Comparison of ENCODE assay signal across 8 cellular contexts in the genomic region with DNA sequence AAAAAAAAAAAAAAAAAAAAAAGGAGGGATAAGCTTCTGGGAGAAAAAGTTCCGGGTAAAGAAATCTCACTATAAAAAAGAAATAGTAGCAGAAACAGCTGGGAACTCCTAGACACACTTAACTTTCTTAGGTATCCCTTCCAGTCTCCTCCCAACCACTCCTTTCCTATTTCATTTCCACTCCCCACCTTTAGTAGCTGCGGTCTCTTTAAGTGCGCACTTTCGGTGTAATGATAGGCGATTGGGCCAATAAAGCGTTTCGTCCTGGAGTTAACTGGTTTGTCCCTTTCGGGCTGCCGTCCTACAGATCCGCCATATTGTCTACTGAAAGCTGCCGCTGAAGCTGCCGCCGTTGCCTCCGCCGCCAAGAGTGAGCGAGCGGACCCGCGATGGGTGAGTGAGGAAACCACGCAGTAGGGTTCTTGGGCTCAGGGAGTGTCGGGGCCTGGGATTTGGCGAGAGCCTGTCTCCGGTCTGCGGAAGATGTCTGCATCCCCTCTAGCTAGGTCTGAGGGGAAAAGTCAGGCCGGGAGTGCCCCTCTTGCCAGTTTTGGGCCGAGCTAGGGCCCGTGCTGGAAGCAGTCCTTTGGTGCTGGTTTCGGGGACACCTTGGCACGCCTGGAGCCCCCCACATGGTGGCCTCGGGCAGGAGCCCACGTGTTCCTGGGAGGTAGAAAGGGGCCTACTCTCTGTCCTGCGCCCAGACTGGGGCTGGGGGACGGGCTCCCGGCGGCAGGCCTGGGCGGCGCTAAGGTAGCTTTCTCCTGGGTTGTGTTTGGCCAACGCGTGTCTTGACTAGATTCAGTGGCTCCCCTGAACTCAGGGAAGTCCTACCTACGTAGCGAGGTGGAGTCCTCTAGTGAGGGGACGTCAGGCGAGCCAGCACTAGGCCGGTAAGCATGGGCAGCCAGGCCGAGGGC. TPM values are rescaled to one million over a fixed set of nuclear protein-coding genes. Genes with fewer than 3 reads are reported as not detected.
DNase-seq lines count a peak whose midpoint lies in the region; ATAC-seq, FAIRE-seq and TF ChIP-seq lines count a peak whose summit lies in the region.

A gene (plus strand): TSS at position 315 of the 920 bp plus-strand sequence. CDS start 75 bp downstream, at position 390.

- no peak for FAIRE-seq in A549 (lab: Jason Lieb, UNC)

- no peaks in the 10 kb centered on the region for H3K9me3 ChIP-seq in A549

- H3K4me1 ChIP-seq in A549 = peaks cover 7% of the 10 kb centered on the region; the same call in 1 of the 3 replicates

- DNase-seq in A549 (ENCODE audit: low read depth in 1 of 2, low spot score in 1 of 2) (peak; percentile 67 to 96), NCI-H345 treated with DMSO at 0.1 percent for 48 hours (lab: John Stamatoyannopoulos, UW; ENCODE audit: unreplicated experiment) (peak; percentile 95), activated B cell treated with CpG ODN at 0.5 μM for 24 hours (peak; percentile 78), cardiac fibroblast (ENCODE audit: low read depth in 2 of 2) (peak; percentile 97 to 99), immature natural killer cell (peak; percentile 92), smooth muscle cell of the brain vasculature (ENCODE audit: low read depth, low spot score) (peak; percentile 87)

- peak within 1 kb of the TSS; percentile 98 for H3K27ac Mint-ChIP-seq in activated B cell treated with CpG ODN at 0.5 μM for 24 hours
- H3K27ac Mint-ChIP-seq in immature natural killer cell = peak within 1 kb of the TSS; percentile 96 to 100 (median 99)

- H3K4me3 Mint-ChIP-seq in activated B cell treated with CpG ODN at 0.5 μM for 24 hours (peak within 1 kb of the TSS; percentile 99), immature natural killer cell (peak within 1 kb of the TSS; percentile 96 to 100 (median 100))

- TF ChIP-seq POLR2A in A549 (IDR thresholded peaks at IDR 0.05; ENCODE audit: low read length) = peak; percentile 28

- CTCF ChIA-PET in A549 (lab: Yijun Ruan, JAX) = interaction anchor here (0.8 to 2.8 kb wide), 15 partner anchors 8 to 72 kb away, joined by 3 to 17 read pairs (median 4); a partner anchor contains a TSS
- CTCF ChIA-PET in activated B cell treated with CpG ODN at 0.5 μM for 24 hours (lab: Charles Lee) = interaction anchor here (0.6 to 2.7 kb wide), 9 partner anchors 11 to 323 kb away, joined by 3 to 18 read pairs (median 4); a partner anchor contains a TSS

- H3K27me3 Mint-ChIP-seq in activated B cell treated with CpG ODN at 0.5 μM for 24 hours = no peaks in the 10 kb centered on the region
- peaks cover 0 to 9% (median 7%) of the 10 kb centered on the region in 3 donors for H3K27me3 Mint-ChIP-seq in immature natural killer cell (ENCODE audit: low read depth in 3 of 3)

- H3K27ac ChIP-seq in A549 = peak within 1 kb of the TSS; percentile 80 to 97

- intact Hi-C loops in activated B cell treated with CpG ODN at 0.5 μM for 24 hours (cut with micrococcal nuclease) = loop anchor here (1.0 to 5.0 kb wide), 8 partner anchors 35 to 286 kb away; a partner anchor contains a TSS

- POLR2A ChIA-PET in A549 (lab: Yijun Ruan, JAX) (interaction anchor here (0.6 to 2.1 kb wide), 5 partner anchors 13 to 400 kb away, joined by 5 to 25 read pairs (median 5); a partner anchor contains a TSS), activated B cell treated with CpG ODN at 0.5 μM for 24 hours (lab: Charles Lee) (interaction anchor here (0.6 to 3.6 kb wide), 28 partner anchors 9 to 857 kb away, joined by 3 to 72 read pairs (median 5); a partner anchor contains a TSS)

- H3K9me3 Mint-ChIP-seq in activated B cell treated with CpG ODN at 0.5 μM for 24 hours (no peaks in the 10 kb centered on the region), immature natural killer cell (no peaks in the 10 kb centered on the region)

- H3K4me1 Mint-ChIP-seq in activated B cell treated with CpG ODN at 0.5 μM for 24 hours (peaks cover 48% of the 10 kb centered on the region), immature natural killer cell (peaks cover 52 to 64% of the 10 kb centered on the region in 2 donors)

- H3K4me2 ChIP-seq in A549 = peak within 1 kb of the TSS; percentile 99

- H3K36me3 Mint-ChIP-seq in activated B cell treated with CpG ODN at 0.5 μM for 24 hours (ENCODE audit: low read depth) (peaks cover 24% of the 10 kb centered on the region), immature natural killer cell (no peaks in the 10 kb centered on the region)

- TF ChIP-seq CTCF in A549 (IDR thresholded peaks at IDR 0.05) = no peak
- no peak for TF ChIP-seq CTCF in activated B cell treated with CpG ODN at 0.5 μM for 24 hours (IDR thresholded peaks at IDR 0.05)
- no peak for TF ChIP-seq CTCF in cardiac fibroblast (IDR thresholded peaks at IDR 0.05; ENCODE audit: low read depth, low read length)

- TF ChIP-seq EP300 in A549 (IDR thresholded peaks at IDR 0.05) = no peak

- under 1% methylated on average over 18 of the region's 45 CpGs for WGBS in A549 (ENCODE audit: missing lambda C conversion rate)

- no peak for TF ChIP-seq RAD21 in A549 (conservative IDR thresholded peaks at IDR 0.05 in 1 of 2, IDR thresholded peaks at IDR 0.05 in 1 of 2)

- H3K4me3 ChIP-seq in A549 (peak within 1 kb of the TSS; percentile 62), cardiac fibroblast (replicated peaks in 1 of 2; ENCODE audit: low read depth in 2 of 2, low read length in 2 of 2) (peak within 1 kb of the TSS; percentile 88 to 93)

- peak; percentile 83 to 85 for ATAC-seq in A549
- peak; percentile 68 for ATAC-seq in GM18861 (IDR thresholded peaks at IDR 0.05; ENCODE audit: unreplicated experiment)
- peak; percentile 75 for ATAC-seq in HG03175 (IDR thresholded peaks at IDR 0.05; ENCODE audit: unreplicated experiment)
- ATAC-seq in activated B cell treated with CpG ODN at 0.5 μM for 24 hours (ENCODE audit: low read depth) = peak; percentile 83

TF ChIP-seq in A549, 52 proteins besides CTCF, POLR2A, EP300 and RAD21:
- TF ChIP-seq JUNB (IDR thresholded peaks at IDR 0.05) = no peak
- no peak for TF ChIP-seq NPAS2 (CRISPR knock-in tag; IDR thresholded peaks at IDR 0.05; ENCODE audit: borderline replicate concordance)
- TF ChIP-seq JUN (IDR thresholded peaks at IDR 0.05) = peak in 1 of 2 experiments; percentile 57; a peak in 1 of 5 replicates
- no peak for TF ChIP-seq TP53 (CRISPR knock-in tag; IDR thresholded peaks at IDR 0.05)
TF ChIP-seq in A549: peak in this region for 1.

RNA-seq across cellular contexts. Expression of the gene that starts here (rescaled TPM):
- polyA plus RNA-seq in A549 (2011; rRNA removed) = 24.3 and 41.9 TPM in 2 replicates
- polyA plus RNA-seq in A549 (2012; cell fraction: cytosol; rRNA removed) = 7.4 and 9.7 TPM in 2 replicates
- polyA plus RNA-seq in A549 (2012; cell fraction: nucleus; rRNA removed) = 6.1 and 9.9 TPM in 2 replicates
- polyA plus RNA-seq in A549 (2017; fragmentation: RNase III; extraction: RNeasy Plus Mini Kit Qiagen cat#74134 plus additional on column Dnase treatment) = 15.0 to 15.9 TPM (median 15.8 TPM) in 3 replicates
- 43.7 and 47.7 TPM in 2 replicates for polyA minus RNA-seq in A549 (2011; rRNA and poly(A)+ RNA removed)
- total RNA-seq in activated B cell treated with CpG ODN at 0.5 μM for 24 hours = 58.7 and 60.3 TPM in 2 replicates
- 10 to 100 TPM; 20.7 to 36.8 (median 21.2) TPM for polyA plus RNA-seq in immature natural killer cell

Comparison
In these comparisons a context has a peak if more than half of its experiments do, and no peak if none do; other contexts are left out.
1. Peak in every context shown above with its lines: DNase-seq, ATAC-seq, H3K4me3 ChIP-seq and H3K27ac ChIP-seq.